16 cellular contexts compared by ENCODE assay signal in the genomic region with DNA sequence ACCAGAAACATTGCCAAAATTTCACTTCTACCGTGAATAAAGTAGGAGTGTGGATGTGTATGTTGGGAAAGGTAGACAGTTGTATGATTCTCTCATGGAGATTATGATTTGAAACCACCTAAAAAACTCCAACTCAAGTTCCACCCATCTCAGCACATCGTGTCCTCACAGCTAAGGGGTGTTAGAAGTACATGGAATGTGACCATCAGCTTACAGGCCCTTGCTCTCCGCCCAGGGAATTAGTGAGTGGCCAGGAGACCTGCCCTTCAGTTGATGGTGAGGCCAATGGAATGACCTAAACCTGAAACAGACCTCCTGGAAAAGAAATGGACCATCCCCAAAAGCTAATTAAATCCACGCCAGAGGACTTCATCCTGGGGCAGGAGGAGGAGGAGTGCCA. TPM values are rescaled to one million over a fixed set of nuclear protein-coding genes. Genes with fewer than 3 reads are reported as not detected.
DNase-seq lines count a peak whose midpoint lies in the region; ATAC-seq and TF ChIP-seq lines count a peak whose summit lies in the region.
"Had no signal": no experiment of that assay in that cellular context is flagged by ENCODE, and none has a peak within 500 bp of the region (broad histone marks: within the 10 kb centered on the region; RNA-seq: fewer than 3 reads in every experiment).

No MANE protein-coding gene starts in this region.

- no peak overlapping the region for H3K4me3 Mint-ChIP-seq in activated naive CD8-positive, alpha-beta T cell treated with anti-CD3 and anti-CD28 coated beads for 36 hours
- H3K4me3 Mint-ChIP-seq: stimulated activated naive B cell treated with anti-CD40 and anti-IgM and Interleukin-4, amounts not matched to agents 10 μg/mL and 1 μg/mL and 100 μg/mL, for 72 hours had no signal

- TF ChIP-seq EP300 in suprapubic skin (IDR thresholded peaks at IDR 0.05): no peak

- no peak for DNase-seq in epithelial cell of proximal tubule (ENCODE audit: low read depth)
- no peak for DNase-seq in lower lobe of right lung
- DNase-seq in suprapubic skin (ENCODE audit: low spot score in 2 of 2): no peak
- no peak for DNase-seq in activated naive CD8-positive, alpha-beta T cell treated with anti-CD3 and anti-CD28 coated beads for 36 hours
- DNase-seq in NCI-H1930 (lab: John Stamatoyannopoulos, UW): no peak
- DNase-seq in GM03348 (ENCODE audit: low spot score): no peak
- DNase-seq: SHP77; stimulated activated CD4-positive, alpha-beta T cell treated with anti-CD3 and anti-CD28 coated beads, Interleukin-2, amount 100 ng/mL, for 48 hours; stimulated activated naive B cell treated with anti-CD40 and anti-IgM and Interleukin-4, amounts not matched to agents 10 μg/mL and 1 μg/mL and 100 μg/mL, for 72 hours had no signal

- H3K27ac ChIP-seq in HUES64 (ENCODE audit: low read depth, low read length) (no peak overlapping the region), lower lobe of right lung (peak overlapping the region; percentile 56), suprapubic skin (peak overlapping the region; percentile 4)
- H3K27ac ChIP-seq: pancreas had no signal

- H3K27ac Mint-ChIP-seq in activated naive CD8-positive, alpha-beta T cell treated with anti-CD3 and anti-CD28 coated beads for 36 hours: no peak overlapping the region
- H3K27ac Mint-ChIP-seq: activated naive CD4-positive, alpha-beta T cell treated with anti-CD3 and anti-CD28 coated beads, Interleukin-2, amount 50 U/mL, for 72 hours; CD14-positive monocyte; stimulated activated naive B cell treated with anti-CD40 and anti-IgM and Interleukin-4, amounts not matched to agents 10 μg/mL and 1 μg/mL and 100 μg/mL, for 72 hours had no signal

- peak in 1 of 2 donors; percentile 40 for ATAC-seq in lower lobe of right lung
- ATAC-seq: activated naive CD4-positive, alpha-beta T cell treated with anti-CD3 and anti-CD28 coated beads, Interleukin-2, amount 50 U/mL, for 72 hours; stimulated activated naive B cell treated with anti-CD40 and anti-IgM and Interleukin-4, amounts not matched to agents 10 μg/mL and 1 μg/mL and 100 μg/mL, for 72 hours had no signal

- no peaks in the 10 kb centered on the region; the same call in 1 of the 2 replicates for H3K9me3 ChIP-seq in HUES64 (ENCODE audit: insufficient read depth, low read depth, low read length)
- no peaks in the 10 kb centered on the region for H3K9me3 ChIP-seq in lower lobe of right lung
- no peaks in the 10 kb centered on the region for H3K9me3 ChIP-seq in suprapubic skin
- H3K9me3 ChIP-seq: pancreas had no signal

- no peak for TF ChIP-seq POLR2A in suprapubic skin (IDR thresholded peaks at IDR 0.05)

- H3K36me3 Mint-ChIP-seq in activated naive CD8-positive, alpha-beta T cell treated with anti-CD3 and anti-CD28 coated beads for 36 hours: peaks cover 2% of the 10 kb centered on the region

- H3K4me3 ChIP-seq in HUES64 (ENCODE audit: low read length) (peak overlapping the region; percentile 59), epithelial cell of proximal tubule (ENCODE audit: low read depth, low read length) (peak overlapping the region; percentile 54), lower lobe of right lung (peak overlapping the region; percentile 53), suprapubic skin (peak overlapping the region; percentile 52)
- H3K4me3 ChIP-seq: K562 had no signal

- H3K9me3 Mint-ChIP-seq in activated naive CD8-positive, alpha-beta T cell treated with anti-CD3 and anti-CD28 coated beads for 36 hours: peaks cover 3% of the 10 kb centered on the region

- TF ChIP-seq CTCF in epithelial cell of proximal tubule (conservative IDR thresholded peaks at IDR 0.05; ENCODE audit: low read depth, low read length) (no peak), lower lobe of right lung (IDR thresholded peaks at IDR 0.05) (no peak), suprapubic skin (IDR thresholded peaks at IDR 0.05) (no peak)

- H3K4me1 Mint-ChIP-seq in activated naive CD8-positive, alpha-beta T cell treated with anti-CD3 and anti-CD28 coated beads for 36 hours: no peaks in the 10 kb centered on the region

- H3K4me1 ChIP-seq in HUES64 (ENCODE audit: insufficient read depth, low read length) (peaks cover 4% of the 10 kb centered on the region; the same call in 1 of the 2 replicates), lower lobe of right lung (peaks cover 18% of the 10 kb centered on the region), suprapubic skin (peaks cover 28% of the 10 kb centered on the region)

- intact Hi-C loops in lower lobe of right lung (cut with DNase I): no loop called here

- H3K27me3 ChIP-seq in HUES64 (ENCODE audit: insufficient read depth, low read length): peaks cover 77% of the 10 kb centered on the region
- peaks cover 30% of the 10 kb centered on the region for H3K27me3 ChIP-seq in lower lobe of right lung (ENCODE audit: low read depth)
- H3K27me3 ChIP-seq in suprapubic skin: peaks cover 36% of the 10 kb centered on the region

- H3K9ac ChIP-seq in HUES64 (ENCODE audit: low read depth, low read length): no peak overlapping the region

- H3K27me3 Mint-ChIP-seq in activated naive CD8-positive, alpha-beta T cell treated with anti-CD3 and anti-CD28 coated beads for 36 hours: peaks cover 64% of the 10 kb centered on the region

- WGBS in HUES64: 66% methylated on average over 4 of the region's 4 CpGs
- WGBS in suprapubic skin: 50% methylated on average over 4 of the region's 4 CpGs

- no peaks in the 10 kb centered on the region for H3K36me3 ChIP-seq in HUES64 (ENCODE audit: insufficient read depth, low read length)
- no peaks in the 10 kb centered on the region for H3K36me3 ChIP-seq in lower lobe of right lung
- no peaks in the 10 kb centered on the region for H3K36me3 ChIP-seq in suprapubic skin
- H3K36me3 ChIP-seq: left lung, pancreas had no signal

RNA-seq across cellular contexts. Expression of a gene that starts 2.1 kb away (rescaled TPM):
- polyA plus RNA-seq in HUES64 (2013, experiment 1 of 2): not detected
- not detected for polyA plus RNA-seq in HUES64 (2013, experiment 2 of 2)
- total RNA-seq in epithelial cell of proximal tubule: not detected in 2 replicates
- total RNA-seq in lower lobe of right lung: 9.0 TPM
- total RNA-seq in suprapubic skin: under 1 TPM in 2 of 4 donors, not detected in 2; 0.68 to 0.99 TPM
- total RNA-seq in activated naive CD8-positive, alpha-beta T cell treated with anti-CD3 and anti-CD28 coated beads for 36 hours: not detected
- total RNA-seq: activated naive CD4-positive, alpha-beta T cell treated with anti-CD3 and anti-CD28 coated beads, Interleukin-2, amount 50 U/mL, for 72 hours; G401; K562 had no signal
- polyA plus RNA-seq: CD14-positive monocyte had no signal
